ENCODE assay signal across 2 cellular contexts in genomic region chr10:43970018-43970698, GRCh38.
TF ChIP-seq lines count a peak whose summit lies in the region.

No MANE protein-coding gene starts in this region.

TF ChIP-seq in IMR-90, 13 proteins besides CTCF, POLR2A, EP300 and RAD21:
- TF ChIP-seq RCOR1 (IDR thresholded peaks at IDR 0.05; ENCODE audit: insufficient replicate concordance, low read length) (no peak), SMC3 (IDR thresholded peaks at IDR 0.05; ENCODE audit: low read depth, low read length) (no peak), FOS (IDR thresholded peaks at IDR 0.05; ENCODE audit: low read depth, low read length) (no peak), CHD1 (IDR thresholded peaks at IDR 0.05; ENCODE audit: low read depth, low read length) (no peak), RFX5 (IDR thresholded peaks at IDR 0.05; ENCODE audit: low read depth, low read length) (no peak), NFE2L2 (IDR thresholded peaks at IDR 0.05; ENCODE audit: low read depth, low read length) (no peak), MAFK (IDR thresholded peaks at IDR 0.05; ENCODE audit: low read depth, low read length) (no peak), MXI1 (IDR thresholded peaks at IDR 0.05; ENCODE audit: borderline replicate concordance, low read depth, low read length) (no peak), CEBPB (IDR thresholded peaks at IDR 0.05; ENCODE audit: low read depth, low read length) (no peak), BHLHE40 (IDR thresholded peaks at IDR 0.05; ENCODE audit: low read depth, low read length) (no peak), USF2 (IDR thresholded peaks at IDR 0.05; ENCODE audit: low read depth, low read length) (no peak), MAZ (IDR thresholded peaks at IDR 0.05; ENCODE audit: borderline replicate concordance, low read depth, low read length) (no peak)
- TF ChIP-seq, protein P1, sequence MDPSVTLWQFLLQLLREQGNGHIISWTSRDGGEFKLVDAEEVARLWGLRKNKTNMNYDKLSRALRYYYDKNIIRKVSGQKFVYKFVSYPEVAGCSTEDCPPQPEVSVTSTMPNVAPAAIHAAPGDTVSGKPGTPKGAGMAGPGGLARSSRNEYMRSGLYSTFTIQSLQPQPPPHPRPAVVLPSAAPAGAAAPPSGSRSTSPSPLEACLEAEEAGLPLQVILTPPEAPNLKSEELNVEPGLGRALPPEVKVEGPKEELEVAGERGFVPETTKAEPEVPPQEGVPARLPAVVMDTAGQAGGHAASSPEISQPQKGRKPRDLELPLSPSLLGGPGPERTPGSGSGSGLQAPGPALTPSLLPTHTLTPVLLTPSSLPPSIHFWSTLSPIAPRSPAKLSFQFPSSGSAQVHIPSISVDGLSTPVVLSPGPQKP (IDR thresholded peaks at IDR 0.05; ENCODE audit: borderline replicate concordance, low read depth, low read length): no peak

TF ChIP-seq in H1, 55 proteins besides CTCF, POLR2A, EP300 and RAD21:
- TF ChIP-seq SAP30 (IDR thresholded peaks at IDR 0.05; ENCODE audit: insufficient read depth, insufficient replicate concordance, low read length) (no peak), RNF2 (IDR thresholded peaks at IDR 0.05; ENCODE audit: borderline replicate concordance, low read depth, low read length, missing control alignments, poor library complexity, severe bottlenecking) (no peak), SP4 (IDR thresholded peaks at IDR 0.05; ENCODE audit: low read length) (no peak), KDM1A (IDR thresholded peaks at IDR 0.05; ENCODE audit: borderline replicate concordance, low read length) (no peak), RBBP5 (IDR thresholded peaks at IDR 0.05; ENCODE audit: borderline replicate concordance, low read depth, low read length) (no peak), MAFK (IDR thresholded peaks at IDR 0.05; ENCODE audit: low read depth, low read length) (no peak), JUND (IDR thresholded peaks at IDR 0.05; ENCODE audit: low read length) (no peak), TBP (IDR thresholded peaks at IDR 0.05; ENCODE audit: low read depth, low read length) (no peak), BACH1 (IDR thresholded peaks at IDR 0.05; ENCODE audit: low read length) (no peak), ASH2L (IDR thresholded peaks at IDR 0.05; ENCODE audit: low read length) (no peak), EGR1 (IDR thresholded peaks at IDR 0.05; ENCODE audit: borderline replicate concordance, low read depth, low read length) (no peak), CREB1 (IDR thresholded peaks at IDR 0.05) (no peak), CHD1 (IDR thresholded peaks at IDR 0.05; ENCODE audit: low read depth, low read length) (no peak), PHF8 (conservative IDR thresholded peaks at IDR 0.05; ENCODE audit: low read depth, low read length) (no peak), HDAC6 (IDR thresholded peaks at IDR 0.05; ENCODE audit: low read depth, low read length) (no peak), SP2 (IDR thresholded peaks at IDR 0.05; ENCODE audit: low read length) (no peak), JUN (IDR thresholded peaks at IDR 0.05; ENCODE audit: low read depth, low read length) (no peak), CTBP2 (IDR thresholded peaks at IDR 0.05; ENCODE audit: borderline replicate concordance, insufficient read depth, insufficient read length, low read length) (no peak)
- TF ChIP-seq, protein P2, sequence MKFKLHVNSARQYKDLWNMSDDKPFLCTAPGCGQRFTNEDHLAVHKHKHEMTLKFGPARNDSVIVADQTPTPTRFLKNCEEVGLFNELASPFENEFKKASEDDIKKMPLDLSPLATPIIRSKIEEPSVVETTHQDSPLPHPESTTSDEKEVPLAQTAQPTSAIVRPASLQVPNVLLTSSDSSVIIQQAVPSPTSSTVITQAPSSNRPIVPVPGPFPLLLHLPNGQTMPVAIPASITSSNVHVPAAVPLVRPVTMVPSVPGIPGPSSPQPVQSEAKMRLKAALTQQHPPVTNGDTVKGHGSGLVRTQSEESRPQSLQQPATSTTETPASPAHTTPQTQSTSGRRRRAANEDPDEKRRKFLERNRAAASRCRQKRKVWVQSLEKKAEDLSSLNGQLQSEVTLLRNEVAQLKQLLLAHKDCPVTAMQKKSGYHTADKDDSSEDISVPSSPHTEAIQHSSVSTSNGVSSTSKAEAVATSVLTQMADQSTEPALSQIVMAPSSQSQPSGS (IDR thresholded peaks at IDR 0.05; ENCODE audit: low read length): no peak
TF ChIP-seq in H1: peak in this region for 0.
